Comparison of ENCODE assay signal across 17 cellular contexts in the genomic region with DNA sequence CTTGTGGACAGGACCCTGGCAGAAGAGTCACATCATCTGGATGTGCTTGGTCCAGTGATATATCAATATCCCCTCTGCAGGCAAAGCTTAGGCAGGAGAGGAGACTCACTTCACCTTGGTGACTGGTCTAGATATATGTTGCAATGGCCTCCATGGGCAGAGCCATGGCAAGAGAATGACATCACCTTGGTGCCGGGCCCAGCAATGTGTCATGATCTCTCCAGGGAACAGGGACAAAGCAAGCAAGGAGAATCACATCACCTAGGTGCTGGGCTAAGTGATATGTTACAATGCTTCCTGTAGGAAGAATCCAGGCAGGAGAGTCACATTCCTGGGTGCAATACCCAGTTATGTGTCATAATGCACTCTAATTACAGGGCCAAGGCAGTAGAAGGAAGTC.
DNase-seq lines count a peak whose midpoint lies in the region; ATAC-seq, FAIRE-seq and TF ChIP-seq lines count a peak whose summit lies in the region.
"Had no signal": no experiment of that assay in that cellular context is flagged by ENCODE, and none has a peak within 500 bp of the region (broad histone marks: within the 10 kb centered on the region; RNA-seq: fewer than 3 reads in every experiment).

No MANE protein-coding gene starts in this region.

- DNase-seq in MCF 10A (ENCODE audit: unreplicated experiment) = peak; percentile 42
- no peak for DNase-seq in breast epithelium (ENCODE audit: low spot score in 2 of 2)
- peak; percentile 13 for DNase-seq in bronchial epithelial cell (ENCODE audit: low read depth)
- no peak for DNase-seq in esophagus squamous epithelium (lab: John Stamatoyannopoulos, UW)
- DNase-seq in psoas muscle = no peak
- DNase-seq in HEK293T (ENCODE audit: extremely low spot score) = no peak
- DNase-seq in COLO668 (lab: John Stamatoyannopoulos, UW; ENCODE audit: unreplicated experiment) = no peak
- DNase-seq: AML-193; CD4-positive, alpha-beta T cell; DMS79 treated with DMSO at 0.1 percent for 48 hours; GF-D8; H9; IMR-90 had no signal

- no TSS peak for BruUV-seq in MCF 10A (replicated peaks; lab: Mats Ljungman, UMichigan)

- no peaks in the 10 kb centered on the region for H3K27me3 ChIP-seq in breast epithelium
- H3K27me3 ChIP-seq in bronchial epithelial cell (ENCODE audit: control insufficient read depth, insufficient read depth, low read length) = no peaks in the 10 kb centered on the region
- H3K27me3 ChIP-seq in esophagus squamous epithelium = no peaks in the 10 kb centered on the region
- H3K27me3 ChIP-seq in psoas muscle (ENCODE audit: insufficient read depth in 3 of 3, low read length in 2 of 3) = no peaks in the 10 kb centered on the region

- no peaks in the 10 kb centered on the region for H3K9me3 ChIP-seq in breast epithelium
- no peaks in the 10 kb centered on the region for H3K9me3 ChIP-seq in esophagus squamous epithelium
- H3K9me3 ChIP-seq in psoas muscle = no peaks in the 10 kb centered on the region
- H3K9me3 ChIP-seq: A549 had no signal

- 43 to 70% methylated on average over 1 of the region's 1 CpG for WGBS in esophagus squamous epithelium, 2 donors
- 59 to 75% (median 71%) methylated on average over 1 of the region's 1 CpG for WGBS in psoas muscle, 3 donors

- H3K27ac Mint-ChIP-seq in MCF 10A (ENCODE audit: low read depth, unreplicated experiment) = no peak overlapping the region
- H3K27ac Mint-ChIP-seq: CD4-positive, alpha-beta T cell; H9 had no signal

- H3K27me3 Mint-ChIP-seq in MCF 10A (ENCODE audit: insufficient read depth, unreplicated experiment) = no peaks in the 10 kb centered on the region
- H3K27me3 Mint-ChIP-seq: CD4-positive, alpha-beta T cell had no signal

- CTCF ChIA-PET in MCF 10A (lab: Yijun Ruan, JAX) = no interaction called here
- CTCF ChIA-PET in HEK293T (lab: Yijun Ruan, JAX) = no interaction called here

- no peak for TF ChIP-seq CTCF in MCF 10A (IDR thresholded peaks at IDR 0.05; ENCODE audit: unreplicated experiment)
- no peak for TF ChIP-seq CTCF in breast epithelium (IDR thresholded peaks at IDR 0.05)
- TF ChIP-seq CTCF in bronchial epithelial cell (IDR thresholded peaks at IDR 0.05; ENCODE audit: insufficient read depth, low read length, severe bottlenecking) = no peak
- TF ChIP-seq CTCF in esophagus squamous epithelium (IDR thresholded peaks at IDR 0.05) = no peak
- no peak for TF ChIP-seq CTCF in psoas muscle (IDR thresholded peaks at IDR 0.05)

- intact Hi-C loops in MCF 10A (cut with micrococcal nuclease) = no loop called here
- intact Hi-C loops in breast epithelium (cut with DNase I; ENCODE audit: low total_unique reads) = no loop called here
- intact Hi-C loops in esophagus squamous epithelium (cut with DNase I) = no loop called here
- intact Hi-C loops in psoas muscle (cut with DNase I) = no loop called here

- no peak for ATAC-seq in psoas muscle
- ATAC-seq: A549 had no signal

- POLR2A ChIA-PET in MCF 10A (lab: Yijun Ruan, JAX) (no interaction called here), HEK293T (lab: Yijun Ruan, JAX) (no interaction called here)

- no peak overlapping the region for H3K4me3 Mint-ChIP-seq in MCF 10A (ENCODE audit: unreplicated experiment)
- H3K4me3 Mint-ChIP-seq: CD4-positive, alpha-beta T cell; H9 had no signal

- H3K4me1 Mint-ChIP-seq in MCF 10A (ENCODE audit: insufficient read depth, unreplicated experiment) = no peaks in the 10 kb centered on the region
- H3K4me1 Mint-ChIP-seq: H9 had no signal

- H3K9me3 Mint-ChIP-seq in MCF 10A (ENCODE audit: unreplicated experiment) = peaks cover 8% of the 10 kb centered on the region

- no peak for FAIRE-seq in bronchial epithelial cell (lab: Jason Lieb, UNC)
- FAIRE-seq: A549, H1 had no signal

- no peaks in the 10 kb centered on the region for H3K36me3 Mint-ChIP-seq in MCF 10A (ENCODE audit: insufficient read depth, unreplicated experiment)

- H3K36me3 ChIP-seq in breast epithelium (no peaks in the 10 kb centered on the region), bronchial epithelial cell (ENCODE audit: control insufficient read depth, insufficient read depth, low read length) (no peaks in the 10 kb centered on the region), esophagus squamous epithelium (no peaks in the 10 kb centered on the region), psoas muscle (ENCODE audit: insufficient read depth in 1 of 2, low read depth in 1 of 2) (no peaks in the 10 kb centered on the region)

- TF ChIP-seq POLR2A in breast epithelium (IDR thresholded peaks at IDR 0.05) (no peak), esophagus squamous epithelium (IDR thresholded peaks at IDR 0.05) (no peak)

- H3K4me3 ChIP-seq in breast epithelium (no peak overlapping the region), bronchial epithelial cell (ENCODE audit: low read depth, low read length) (no peak overlapping the region), esophagus squamous epithelium (no peak overlapping the region), psoas muscle (no peak overlapping the region)
- H3K4me3 ChIP-seq: A549 had no signal

- H3K27ac ChIP-seq in breast epithelium (no peak overlapping the region), esophagus squamous epithelium (peak overlapping the region in 3 of 4 donors; percentile 52 to 74 (median 66)), psoas muscle (no peak overlapping the region)
- H3K27ac ChIP-seq: 22Rv1, A549, C4-2B had no signal

- H3K4me1 ChIP-seq in breast epithelium (no peaks in the 10 kb centered on the region), esophagus squamous epithelium (peaks cover 0 to 22% (median 0%) of the 10 kb centered on the region in 3 donors), psoas muscle (no peaks in the 10 kb centered on the region)
- H3K4me1 ChIP-seq: A549 had no signal

TF ChIP-seq in HEK293T, 16 proteins besides CTCF, POLR2A, EP300 and RAD21:
- TF ChIP-seq SUZ12 (IDR thresholded peaks at IDR 0.05) (no peak), SP1 (IDR thresholded peaks at IDR 0.05) (no peak), ELF4 (IDR thresholded peaks at IDR 0.05) (no peak), FOXK2 (IDR thresholded peaks at IDR 0.05) (no peak), L3MBTL2 (conservative IDR thresholded peaks at IDR 0.05) (no peak), TARDBP (IDR thresholded peaks at IDR 0.05) (no peak), NFRKB (IDR thresholded peaks at IDR 0.05) (no peak), FOXA1 (IDR thresholded peaks at IDR 0.05) (no peak), BHLHE40 (IDR thresholded peaks at IDR 0.05; ENCODE audit: borderline replicate concordance) (no peak), ARNT (IDR thresholded peaks at IDR 0.05) (no peak), ZNF384 (IDR thresholded peaks at IDR 0.05) (no peak), CTBP1 (IDR thresholded peaks at IDR 0.05; ENCODE audit: borderline replicate concordance) (no peak), FOXM1 (IDR thresholded peaks at IDR 0.05; ENCODE audit: borderline replicate concordance) (no peak)
- TF ChIP-seq, protein P1, sequence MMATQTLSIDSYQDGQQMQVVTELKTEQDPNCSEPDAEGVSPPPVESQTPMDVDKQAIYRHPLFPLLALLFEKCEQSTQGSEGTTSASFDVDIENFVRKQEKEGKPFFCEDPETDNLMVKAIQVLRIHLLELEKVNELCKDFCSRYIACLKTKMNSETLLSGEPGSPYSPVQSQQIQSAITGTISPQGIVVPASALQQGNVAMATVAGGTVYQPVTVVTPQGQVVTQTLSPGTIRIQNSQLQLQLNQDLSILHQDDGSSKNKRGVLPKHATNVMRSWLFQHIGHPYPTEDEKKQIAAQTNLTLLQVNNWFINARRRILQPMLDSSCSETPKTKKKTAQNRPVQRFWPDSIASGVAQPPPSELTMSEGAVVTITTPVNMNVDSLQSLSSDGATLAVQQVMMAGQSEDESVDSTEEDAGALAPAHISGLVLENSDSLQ (IDR thresholded peaks at IDR 0.05) = no peak
TF ChIP-seq in HEK293T: peak in this region for 0.

Comparison
In these comparisons a context has a peak if more than half of its experiments do, and no peak if none do; other contexts are left out.
1. DNase-seq: peak in MCF 10A (single experiment) and bronchial epithelial cell (single experiment); none in breast epithelium (0 of 2), esophagus squamous epithelium (single experiment), psoas muscle (0 of 2), HEK293T (single experiment) and COLO668 (single experiment).
2. H3K27ac ChIP-seq: peak in esophagus squamous epithelium (3 of 4); none in breast epithelium (0 of 2) and psoas muscle (single experiment).